28 cellular contexts compared by ENCODE assay signal in genomic region chr1:220511183-220511582, GRCh38. TPM values are rescaled to one million over a fixed set of nuclear protein-coding genes. Genes with fewer than 3 reads are reported as not detected.
DNase-seq lines count a peak whose midpoint lies in the region; ATAC-seq, FAIRE-seq and TF ChIP-seq lines count a peak whose summit lies in the region.
"Had no signal": no experiment of that assay in that cellular context is flagged by ENCODE, and none has a peak within 500 bp of the region (broad histone marks: within the 10 kb centered on the region; RNA-seq: fewer than 3 reads in every experiment).

No MANE protein-coding gene starts in this region.

- dilution Hi-C loops in keratinocyte (cut with MboI; ENCODE audit: extremely low pct_ligation_motif_present, low sequenced_read_pairs): no loop called here

- no peak for ATAC-seq in activated naive CD8-positive, alpha-beta T cell treated with anti-CD3 and anti-CD28 coated beads, Interleukin-2, amount 50 U/mL, for 24 hours
- no peak for ATAC-seq in GM21825 (IDR thresholded peaks at IDR 0.05; ENCODE audit: unreplicated experiment)
- ATAC-seq: activated CD8-positive, alpha-beta T cell treated with anti-CD3 and anti-CD28 coated beads for 36 hours had no signal

- H2AFZ ChIP-seq in keratinocyte (ENCODE audit: control insufficient read depth, low read length): no peak overlapping the region

- TF ChIP-seq CTCF in keratinocyte (optimal IDR thresholded peaks at IDR 0.05 in 1 of 3, IDR thresholded peaks at IDR 0.05 in 1 of 3, conservative IDR thresholded peaks at IDR 0.05 in 1 of 3; ENCODE audit: extremely low read depth in 1 of 3, insufficient read depth in 2 of 3, low read length in 3 of 3): no peak

- peaks cover 7% of the 10 kb centered on the region for H3K27me3 Mint-ChIP-seq in activated naive CD8-positive, alpha-beta T cell treated with anti-CD3 and anti-CD28 coated beads, Interleukin-2, amount 50 U/mL, for 24 hours
- H3K27me3 Mint-ChIP-seq in T-helper 2 cell treated with Interferon-gamma antibody and Interleukin-4, amounts not matched to agents 5 μg/mL and 100 μg/mL, for 36 hours (ENCODE audit: low read depth): no peaks in the 10 kb centered on the region
- H3K27me3 Mint-ChIP-seq: CD4-positive, CD25-positive, alpha-beta regulatory T cell; central memory CD8-positive, alpha-beta T cell had no signal

- no peaks in the 10 kb centered on the region for H3K27me3 ChIP-seq in adipocyte (replicated peaks; ENCODE audit: control insufficient read depth, insufficient read depth, low read length)
- no peaks in the 10 kb centered on the region for H3K27me3 ChIP-seq in keratinocyte (ENCODE audit: control insufficient read depth, extremely low read depth, insufficient read depth, low read length)
- H3K27me3 ChIP-seq: SJCRH30, thyroid gland had no signal

- peak overlapping the region; percentile 46 for H3K4me2 ChIP-seq in keratinocyte (ENCODE audit: control insufficient read depth, extremely low read depth, insufficient read depth, low read depth, low read length)

- H3K4me3 ChIP-seq in adipocyte (ENCODE audit: low read length): no peak overlapping the region
- peak overlapping the region in 1 of 3 experiments; percentile 7 for H3K4me3 ChIP-seq in keratinocyte (ENCODE audit: control insufficient read depth in 2 of 3, extremely low read depth in 1 of 3, insufficient read depth in 2 of 3, low read depth in 1 of 3, low read length in 3 of 3)
- H3K4me3 ChIP-seq: HAP-1, lower lobe of right lung, SJCRH30, stomach, thyroid gland had no signal

- DNase-seq in Daoy (ENCODE audit: low read depth): peak; percentile 69
- DNase-seq in NCI-H69 (lab: John Stamatoyannopoulos, UW): peak; percentile 68
- peak; percentile 37 for DNase-seq in adipocyte (ENCODE audit: low read depth)
- peak; percentile 83 for DNase-seq in keratinocyte (ENCODE audit: low read depth, low spot score)
- no peak for DNase-seq in activated naive CD8-positive, alpha-beta T cell treated with anti-CD3 and anti-CD28 coated beads, Interleukin-2, amount 50 U/mL, for 24 hours
- DNase-seq in NCI-H2107 treated with DMSO at 0.1 percent for 48 hours (lab: John Stamatoyannopoulos, UW; ENCODE audit: unreplicated experiment): no peak
- DNase-seq in T-helper 2 cell treated with Interferon-gamma antibody and Interleukin-4, amounts not matched to agents 5 μg/mL and 100 μg/mL, for 36 hours (ENCODE audit: low spot score): no peak
- DNase-seq: activated CD8-positive, alpha-beta T cell treated with anti-CD3 and anti-CD28 coated beads for 36 hours; activated naive CD8-positive, alpha-beta T cell treated with anti-CD3 and anti-CD28 coated beads for 36 hours; CD4-positive, CD25-positive, alpha-beta regulatory T cell; KBM-7; kidney; NCI-H146; NCI-H510A; SJCRH30; small intestine; stimulated activated CD4-positive, alpha-beta T cell treated with anti-CD3 and anti-CD28 coated beads, Interleukin-1b, Interleukin-23, amount 100 ng/mL, for 48 hours; stomach had no signal

- H3K36me3 Mint-ChIP-seq in activated naive CD8-positive, alpha-beta T cell treated with anti-CD3 and anti-CD28 coated beads, Interleukin-2, amount 50 U/mL, for 24 hours (ENCODE audit: low read depth): no peaks in the 10 kb centered on the region
- H3K36me3 Mint-ChIP-seq in T-helper 2 cell treated with Interferon-gamma antibody and Interleukin-4, amounts not matched to agents 5 μg/mL and 100 μg/mL, for 36 hours (ENCODE audit: low read depth): no peaks in the 10 kb centered on the region
- H3K36me3 Mint-ChIP-seq: activated naive CD8-positive, alpha-beta T cell treated with anti-CD3 and anti-CD28 coated beads for 36 hours; CD4-positive, CD25-positive, alpha-beta regulatory T cell had no signal

- H3K36me3 ChIP-seq in adipocyte (ENCODE audit: control insufficient read depth, insufficient read depth, low read length, severe bottlenecking) (no peaks in the 10 kb centered on the region), keratinocyte (ENCODE audit: control insufficient read depth in 2 of 2, extremely low read depth in 1 of 2, insufficient read depth in 2 of 2, low read length in 2 of 2) (no peaks in the 10 kb centered on the region)
- H3K36me3 ChIP-seq: HAP-1, lower lobe of right lung, SJCRH30, stomach, thyroid gland had no signal

- no peaks in the 10 kb centered on the region for H3K4me1 Mint-ChIP-seq in activated naive CD8-positive, alpha-beta T cell treated with anti-CD3 and anti-CD28 coated beads, Interleukin-2, amount 50 U/mL, for 24 hours
- no peaks in the 10 kb centered on the region for H3K4me1 Mint-ChIP-seq in T-helper 2 cell treated with Interferon-gamma antibody and Interleukin-4, amounts not matched to agents 5 μg/mL and 100 μg/mL, for 36 hours (ENCODE audit: low read depth)
- H3K4me1 Mint-ChIP-seq: activated naive CD8-positive, alpha-beta T cell treated with anti-CD3 and anti-CD28 coated beads for 36 hours; CD4-positive, CD25-positive, alpha-beta regulatory T cell; central memory CD8-positive, alpha-beta T cell; nephron had no signal

- H3K27ac Mint-ChIP-seq in activated naive CD8-positive, alpha-beta T cell treated with anti-CD3 and anti-CD28 coated beads, Interleukin-2, amount 50 U/mL, for 24 hours: no peak overlapping the region
- no peak overlapping the region for H3K27ac Mint-ChIP-seq in T-helper 2 cell treated with Interferon-gamma antibody and Interleukin-4, amounts not matched to agents 5 μg/mL and 100 μg/mL, for 36 hours
- H3K27ac Mint-ChIP-seq: activated CD8-positive, alpha-beta T cell treated with anti-CD3 and anti-CD28 coated beads for 36 hours; activated naive CD8-positive, alpha-beta T cell treated with anti-CD3 and anti-CD28 coated beads for 36 hours; CD4-positive, CD25-positive, alpha-beta regulatory T cell; nephron; T-helper 1 cell treated with Interleukin-12 subunit alpha and Interleukin-12 subunit beta and Interleukin-4 antibody, amounts not matched to agents 30 μg/mL and 1 μg/mL, for 36 hours had no signal

- peak overlapping the region; percentile 54 for H3K27ac ChIP-seq in keratinocyte (ENCODE audit: control insufficient read depth, insufficient read depth, low read length)
- H3K27ac ChIP-seq: lower lobe of right lung, SJCRH30, stomach, thyroid gland had no signal

- no peak overlapping the region for H3K4me3 Mint-ChIP-seq in activated naive CD8-positive, alpha-beta T cell treated with anti-CD3 and anti-CD28 coated beads, Interleukin-2, amount 50 U/mL, for 24 hours
- no peak overlapping the region for H3K4me3 Mint-ChIP-seq in T-helper 2 cell treated with Interferon-gamma antibody and Interleukin-4, amounts not matched to agents 5 μg/mL and 100 μg/mL, for 36 hours
- H3K4me3 Mint-ChIP-seq: activated CD8-positive, alpha-beta T cell treated with anti-CD3 and anti-CD28 coated beads for 36 hours; activated naive CD8-positive, alpha-beta T cell treated with anti-CD3 and anti-CD28 coated beads for 36 hours; CD4-positive, CD25-positive, alpha-beta regulatory T cell; central memory CD8-positive, alpha-beta T cell; nephron; T-helper 1 cell treated with Interleukin-12 subunit alpha and Interleukin-12 subunit beta and Interleukin-4 antibody, amounts not matched to agents 30 μg/mL and 1 μg/mL, for 36 hours had no signal

- no peaks in the 10 kb centered on the region for H3K9me3 Mint-ChIP-seq in activated naive CD8-positive, alpha-beta T cell treated with anti-CD3 and anti-CD28 coated beads, Interleukin-2, amount 50 U/mL, for 24 hours
- no peaks in the 10 kb centered on the region for H3K9me3 Mint-ChIP-seq in T-helper 2 cell treated with Interferon-gamma antibody and Interleukin-4, amounts not matched to agents 5 μg/mL and 100 μg/mL, for 36 hours
- H3K9me3 Mint-ChIP-seq: activated CD8-positive, alpha-beta T cell treated with anti-CD3 and anti-CD28 coated beads for 36 hours; activated naive CD8-positive, alpha-beta T cell treated with anti-CD3 and anti-CD28 coated beads for 36 hours; CD4-positive, CD25-positive, alpha-beta regulatory T cell; central memory CD8-positive, alpha-beta T cell; nephron; T-helper 1 cell treated with Interleukin-12 subunit alpha and Interleukin-12 subunit beta and Interleukin-4 antibody, amounts not matched to agents 30 μg/mL and 1 μg/mL, for 36 hours had no signal

- H4K20me1 ChIP-seq in keratinocyte (ENCODE audit: control insufficient read depth, extremely low read depth, insufficient read depth, low read length): no peaks in the 10 kb centered on the region

- H3K4me1 ChIP-seq in adipocyte (ENCODE audit: control insufficient read depth, insufficient read depth, low read length) (no peaks in the 10 kb centered on the region), keratinocyte (ENCODE audit: control insufficient read depth, extremely low read depth, insufficient read depth, low read length) (peaks cover 47% of the 10 kb centered on the region)
- H3K4me1 ChIP-seq: lower lobe of right lung, SJCRH30, stomach, thyroid gland had no signal

- FAIRE-seq in keratinocyte (lab: Jason Lieb, UNC): peak; percentile 99
- FAIRE-seq: A204.1, endometrium, kidney, small intestine had no signal

- no peak overlapping the region for H3K9ac ChIP-seq in adipocyte (ENCODE audit: low read length)
- H3K9ac ChIP-seq in keratinocyte (ENCODE audit: control insufficient read depth, extremely low read depth, insufficient read depth, low read length): no peak overlapping the region

- H3K9me1 ChIP-seq in keratinocyte (ENCODE audit: control insufficient read depth, extremely low read depth, insufficient read depth, low read length): no peaks in the 10 kb centered on the region

- no peaks in the 10 kb centered on the region for H3K79me2 ChIP-seq in keratinocyte (ENCODE audit: control insufficient read depth, insufficient read depth, low read length)

- no peaks in the 10 kb centered on the region for H3K9me3 ChIP-seq in adipocyte (ENCODE audit: control insufficient read depth, low read length)
- no peaks in the 10 kb centered on the region for H3K9me3 ChIP-seq in keratinocyte (ENCODE audit: control insufficient read depth, low read depth, low read length)
- H3K9me3 ChIP-seq: HAP-1, lower lobe of right lung, SJCRH30, stomach, thyroid gland had no signal

RNA-seq across cellular contexts. Expression of gene MARK1, which starts 16.8 kb away (rescaled TPM):
- total RNA-seq in Daoy (2014; rRNA removed; shearing (Covaris generic)): 6.6 and 8.8 TPM in 2 replicates
- 6.1 to 11.3 TPM (median 8.4 TPM) in 3 replicates for polyA plus RNA-seq in keratinocyte
- polyA plus RNA-seq in keratinocyte (2011; ENCODE audit: low read depth): 13.5 TPM
- polyA plus RNA-seq in keratinocyte (2011; cell fraction: cytosol; rRNA removed): 9.4 and 10.4 TPM in 2 replicates
- polyA plus RNA-seq in keratinocyte (2011; cell fraction: nucleus; rRNA removed): 13.5 and 18.8 TPM in 2 replicates
- polyA plus RNA-seq in keratinocyte (2012; ENCODE audit: low replicate concordance): 8.8 and 10.9 TPM in 2 replicates
- polyA minus RNA-seq in keratinocyte: 3.4 to 5.9 TPM (median 5.2 TPM) in 3 replicates
- 7.7 TPM for polyA minus RNA-seq in keratinocyte (2011; cell fraction: cytosol; rRNA and poly(A)+ RNA removed)
- polyA minus RNA-seq in keratinocyte (2011; cell fraction: nucleus; rRNA and poly(A)+ RNA removed): 10.2 and 23.0 TPM in 2 replicates
- total RNA-seq: activated CD8-positive, alpha-beta T cell treated with anti-CD3 and anti-CD28 coated beads for 36 hours; activated naive CD8-positive, alpha-beta T cell treated with anti-CD3 and anti-CD28 coated beads for 36 hours; CD4-positive, CD25-positive, alpha-beta regulatory T cell; HT-29 had no signal

Comparison
In these comparisons a context has a peak if more than half of its experiments do, and no peak if none do; other contexts are left out.
1. DNase-seq: peak in Daoy (single experiment), NCI-H69 (single experiment), adipocyte (single experiment) and keratinocyte (single experiment); none in activated naive CD8-positive, alpha-beta T cell treated with anti-CD3 and anti-CD28 coated beads, Interleukin-2, amount 50 U/mL, for 24 hours (single experiment), NCI-H2107 treated with DMSO at 0.1 percent for 48 hours (single experiment) and T-helper 2 cell treated with Interferon-gamma antibody and Interleukin-4, amounts not matched to agents 5 μg/mL and 100 μg/mL, for 36 hours (single experiment).